9 cellular contexts compared by ENCODE assay signal in genomic region chr10:100744136-100744979, GRCh38. TPM values are rescaled to one million over a fixed set of nuclear protein-coding genes. Genes with fewer than 3 reads are reported as not detected.
DNase-seq lines count a peak whose midpoint lies in the region; ATAC-seq and TF ChIP-seq lines count a peak whose summit lies in the region.
"Had no signal": no experiment of that assay in that cellular context is flagged by ENCODE, and none has a peak within 500 bp of the region (broad histone marks: within the 10 kb centered on the region; RNA-seq: fewer than 3 reads in every experiment).

No MANE protein-coding gene starts in this region.

- peaks cover 81% of the 10 kb centered on the region for H3K27me3 Mint-ChIP-seq in HFFc6 (ENCODE audit: insufficient read depth)
- H3K27me3 Mint-ChIP-seq in neural crest cell (ENCODE audit: low read depth) = peaks cover 96% of the 10 kb centered on the region

- no peak for ATAC-seq in HG03442 (IDR thresholded peaks at IDR 0.05; ENCODE audit: unreplicated experiment)
- no peak for ATAC-seq in HG02571 (IDR thresholded peaks at IDR 0.05; ENCODE audit: unreplicated experiment)

- H3K4me3 ChIP-seq in ascending aorta = peak overlapping the region; percentile 47 to 60

- intact Hi-C loops in ascending aorta (cut with DNase I) = no loop called here

- H3K27ac ChIP-seq in ascending aorta (no peak overlapping the region), substantia nigra (ENCODE audit: low read depth, low read length, poor library complexity, severe bottlenecking) (no peak overlapping the region)

- DNase-seq in NCI-H1092 treated with DMSO at 0.1 percent for 48 hours (lab: John Stamatoyannopoulos, UW) (peak; percentile 3), NCI-H1092 (lab: John Stamatoyannopoulos, UW) (no peak), HFFc6 (no peak), ascending aorta (ENCODE audit: low spot score in 2 of 2) (no peak), neural crest cell (ENCODE audit: low read depth, low spot score) (no peak), substantia nigra (lab: John Stamatoyannopoulos, UW) (no peak)
- DNase-seq: NCI-H510A had no signal

- H3K9me3 ChIP-seq in ascending aorta = no peaks in the 10 kb centered on the region

- TF ChIP-seq CTCF in HFFc6 (IDR thresholded peaks at IDR 0.05) (no peak), ascending aorta (IDR thresholded peaks at IDR 0.05) (no peak), neural crest cell (conservative IDR thresholded peaks at IDR 0.05) (no peak)

- peaks cover 19 to 59% of the 10 kb centered on the region in 2 donors for H3K4me1 ChIP-seq in ascending aorta

- peak overlapping the region; percentile 49; the same call in 1 of the 2 replicates for H3K4me3 Mint-ChIP-seq in HFFc6
- peak overlapping the region; percentile 56 for H3K4me3 Mint-ChIP-seq in neural crest cell

- H3K36me3 Mint-ChIP-seq in HFFc6 (ENCODE audit: low read depth) (no peaks in the 10 kb centered on the region), neural crest cell (ENCODE audit: low read depth) (peaks cover 3% of the 10 kb centered on the region)

- no peaks in the 10 kb centered on the region for H3K36me3 ChIP-seq in ascending aorta

- H3K9me3 Mint-ChIP-seq in HFFc6 (no peaks in the 10 kb centered on the region), neural crest cell (no peaks in the 10 kb centered on the region)

- H3K27ac Mint-ChIP-seq in HFFc6 (no peak overlapping the region), neural crest cell (ENCODE audit: unreplicated experiment) (no peak overlapping the region)

- H3K27me3 ChIP-seq in ascending aorta = peaks cover 77% of the 10 kb centered on the region

- H3K4me1 Mint-ChIP-seq in HFFc6 (ENCODE audit: low read depth) (peaks cover 13% of the 10 kb centered on the region), neural crest cell (peaks cover 12% of the 10 kb centered on the region)

RNA-seq across cellular contexts. Expression of gene PAX2, which starts 1.0 kb away (rescaled TPM):
- not detected for total RNA-seq in HFFc6 (2021; fragmentation: NEBNext Ultra II Directional; extraction: Animal tissue kit (Norgen Biotek cat#: 25700))
- total RNA-seq in ascending aorta (not detected), neural crest cell (1.0 and 1.5 TPM in 2 replicates)
